In genomic region chr6:119348308-119349040, GRCh38 we compare ENCODE assay signal across 1 cellular context.
TF ChIP-seq lines count a peak whose summit lies in the region.

No MANE protein-coding gene starts in this region.

TF ChIP-seq in GM12878, 131 proteins besides CTCF, POLR2A, EP300 and RAD21 (continued from another document and continues in another):
- TF ChIP-seq GATAD2B (conservative IDR thresholded peaks at IDR 0.05; ENCODE audit: low read depth) (0 out of 2 replicates have a peak, but pooled peaks have one; percentile 16), FOXK2 (IDR thresholded peaks at IDR 0.05) (no peak), NR2C1 (IDR thresholded peaks at IDR 0.05) (peak; percentile 2; the same call in 1 of the 2 replicates), BHLHE40 (IDR thresholded peaks at IDR 0.05; ENCODE audit: borderline replicate concordance in 1 of 2, low read depth in 2 of 2, low read length in 1 of 2) (peak in 1 of 2 experiments; percentile 2; a peak in 1 of 4 replicates), ZBTB11 (CRISPR knock-in tag; IDR thresholded peaks at IDR 0.05) (no peak), RFX5 (IDR thresholded peaks at IDR 0.05; ENCODE audit: low read depth, low read length) (no peak), TBL1XR1 (IDR thresholded peaks at IDR 0.05; ENCODE audit: low read depth, low read length) (no peak), BCL11A (IDR thresholded peaks at IDR 0.05; ENCODE audit: low read depth, low read length) (no peak), HDGF (IDR thresholded peaks at IDR 0.05) (no peak), MEF2A (IDR thresholded peaks at IDR 0.05; ENCODE audit: insufficient read depth, low read depth, low read length) (no peak), MTA2 (IDR thresholded peaks at IDR 0.05; ENCODE audit: low read depth) (peak; percentile 36; the same call in 1 of the 2 replicates), HDAC6 (IDR thresholded peaks at IDR 0.05; ENCODE audit: unreplicated experiment) (no peak), RAD51 (IDR thresholded peaks at IDR 0.05) (no peak), HCFC1 (IDR thresholded peaks at IDR 0.05; ENCODE audit: low read length) (no peak; the same call in 1 of the 2 replicates), MYB (IDR thresholded peaks at IDR 0.05; ENCODE audit: borderline replicate concordance, low read depth, low read length) (no peak), ZNF687 (IDR thresholded peaks at IDR 0.05) (no peak), NFIC (IDR thresholded peaks at IDR 0.05; ENCODE audit: low read depth, low read length) (no peak), CREM (IDR thresholded peaks at IDR 0.05; ENCODE audit: low read depth) (no peak), EZH2 (IDR thresholded peaks at IDR 0.05; ENCODE audit: borderline replicate concordance, control insufficient read depth, low read depth, low read length) (no peak), SUPT20H (IDR thresholded peaks at IDR 0.05; ENCODE audit: borderline replicate concordance, control insufficient read depth, low read depth, low read length) (no peak), SREBF2 (IDR thresholded peaks at IDR 0.05; ENCODE audit: low read length) (no peak), SRF (IDR thresholded peaks at IDR 0.05; ENCODE audit: low read depth in 2 of 2, low read length in 2 of 2) (no peak), PML (IDR thresholded peaks at IDR 0.05; ENCODE audit: low read length) (no peak), CBX5 (IDR thresholded peaks at IDR 0.05; ENCODE audit: low read depth) (0 out of 2 replicates have a peak, but pooled peaks have one; percentile 9), YBX1 (IDR thresholded peaks at IDR 0.05) (no peak), E2F8 (IDR thresholded peaks at IDR 0.05; ENCODE audit: low read depth, partially characterized antibody) (no peak), E4F1 (IDR thresholded peaks at IDR 0.05; ENCODE audit: borderline replicate concordance, partially characterized antibody) (no peak), SREBF1 (IDR thresholded peaks at IDR 0.05; ENCODE audit: low read length) (no peak), IRF3 (IDR thresholded peaks at IDR 0.05) (no peak), MYC (IDR thresholded peaks at IDR 0.05; ENCODE audit: insufficient read depth, insufficient read length, insufficient replicate concordance, low read length, severe bottlenecking) (no peak), CREB1 (IDR thresholded peaks at IDR 0.05; ENCODE audit: low read depth) (no peak), BCL3 (IDR thresholded peaks at IDR 0.05; ENCODE audit: borderline replicate concordance, insufficient read depth, low read depth, low read length, poor library complexity, severe bottlenecking) (no peak), ZBTB40 (IDR thresholded peaks at IDR 0.05; ENCODE audit: borderline replicate concordance) (no peak), SP1 (IDR thresholded peaks at IDR 0.05; ENCODE audit: low read depth, low read length) (peak; percentile 5), NBN (IDR thresholded peaks at IDR 0.05) (no peak), JUNB (IDR thresholded peaks at IDR 0.05) (no peak), HSF1 (IDR thresholded peaks at IDR 0.05; ENCODE audit: low read depth, low read length) (no peak), TAF1 (IDR thresholded peaks at IDR 0.05; ENCODE audit: borderline replicate concordance, low read depth, low read length) (peak; percentile 28; the same call in 1 of the 2 replicates), BRCA1 (IDR thresholded peaks at IDR 0.05; ENCODE audit: low read depth, low read length) (no peak), PAX5 (IDR thresholded peaks at IDR 0.05; ENCODE audit: borderline replicate concordance, low read depth, low read length) (no peak), SUZ12 (IDR thresholded peaks at IDR 0.05; ENCODE audit: unreplicated experiment) (no peak), RCOR1 (conservative IDR thresholded peaks at IDR 0.05; ENCODE audit: low read depth, low read length) (no peak), BACH1 (IDR thresholded peaks at IDR 0.05; ENCODE audit: borderline replicate concordance) (peak; percentile 41; the same call in 1 of the 2 replicates)
